In the genomic region with DNA sequence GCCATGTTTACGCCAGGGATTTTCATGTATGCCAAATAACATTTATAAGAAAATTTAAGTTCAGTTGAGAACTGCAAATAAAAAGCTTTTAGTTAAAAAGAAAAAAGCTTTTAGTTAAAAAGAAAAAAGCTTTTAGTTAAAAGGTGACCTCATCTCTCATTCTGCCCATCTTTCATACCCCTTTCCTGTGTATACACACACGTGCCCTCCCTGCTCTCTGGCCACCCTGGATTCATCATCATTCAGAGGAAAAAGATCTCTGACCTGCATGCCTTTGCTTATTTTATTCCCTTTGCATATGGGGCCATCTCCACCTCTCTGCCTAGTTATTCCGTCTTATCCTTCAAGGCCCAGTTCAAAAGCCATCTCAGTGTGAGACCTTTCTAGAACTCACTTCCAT, we compare ENCODE assay signal across 1 cellular context.
TF ChIP-seq lines count a peak whose summit lies in the region.

No MANE protein-coding gene starts in this region.

TF ChIP-seq in IMR-90, 13 proteins besides CTCF, POLR2A, EP300 and RAD21:
- TF ChIP-seq BHLHE40 (IDR thresholded peaks at IDR 0.05; ENCODE audit: low read depth, low read length) = peak; percentile 83
- TF ChIP-seq NFE2L2 (IDR thresholded peaks at IDR 0.05; ENCODE audit: low read depth, low read length) = no peak
